Comparison of ENCODE assay signal across 8 cellular contexts in genomic region chr18:33839452-33840225, GRCh38.
DNase-seq lines count a peak whose midpoint lies in the region; ATAC-seq, FAIRE-seq and TF ChIP-seq lines count a peak whose summit lies in the region.

No MANE protein-coding gene starts in this region.

- FAIRE-seq in GM12878 (lab: Jason Lieb, UNC), result peak; percentile 84

- no peak overlapping the region for H3K27ac ChIP-seq in GM12878 (ENCODE audit: control insufficient read depth, insufficient read depth)

- no peaks in the 10 kb centered on the region for H4K20me1 ChIP-seq in GM12878 (ENCODE audit: control insufficient read depth, insufficient read depth)

- intact Hi-C loops in GM12878 (cut with micrococcal nuclease; ENCODE audit: unreplicated experiment), result loop anchor here (1.0 to 5.0 kb wide), 6 partner anchors 198 to 948 kb away; partner anchors contain the start of gene NOL4

- H3K36me3 Mint-ChIP-seq in activated CD4-positive, alpha-beta T cell treated with anti-CD3 and anti-CD28 coated beads, Interleukin-2, amount 10 ng/mL, durations not matched to agents 7 days and 5 days (ENCODE audit: low read depth), result no peaks in the 10 kb centered on the region

- H3K79me2 ChIP-seq in GM12878 (ENCODE audit: control insufficient read depth, insufficient read depth, low read length), result no peaks in the 10 kb centered on the region

- TF ChIP-seq CTCF in GM12874 (IDR thresholded peaks at IDR 0.05; ENCODE audit: insufficient read depth, low read depth, low read length) (peak; percentile 67), GM12878 (IDR thresholded peaks at IDR 0.05 in 2 of 3, conservative IDR thresholded peaks at IDR 0.05 in 1 of 3; ENCODE audit: control insufficient read depth in 2 of 3, extremely low read depth in 1 of 3, insufficient read depth in 1 of 3, low read depth in 3 of 3, low read length in 3 of 3) (peak; percentile 68 to 78 (median 75))

- no peak overlapping the region for H2AFZ ChIP-seq in GM12878 (ENCODE audit: control insufficient read depth, low read depth, low read length)

- H3K27ac Mint-ChIP-seq in activated CD4-positive, alpha-beta T cell treated with anti-CD3 and anti-CD28 coated beads, Interleukin-2, amount 10 ng/mL, durations not matched to agents 7 days and 5 days, result no peak overlapping the region

- H3K27me3 ChIP-seq in GM12878 (replicated peaks in 1 of 2; ENCODE audit: control insufficient read depth in 2 of 2, insufficient read depth in 2 of 2, low read length in 1 of 2), result no peaks in the 10 kb centered on the region

- no TSS peak for BruUV-seq in GM12878 (replicated peaks; lab: Mats Ljungman, UMichigan)

- H3K4me1 Mint-ChIP-seq in activated CD4-positive, alpha-beta T cell treated with anti-CD3 and anti-CD28 coated beads, Interleukin-2, amount 10 ng/mL, durations not matched to agents 7 days and 5 days, result no peaks in the 10 kb centered on the region

- no peaks in the 10 kb centered on the region for H3K4me1 ChIP-seq in GM12878 (ENCODE audit: control insufficient read depth, insufficient read depth, low read length)

- H3K9ac ChIP-seq in GM12878 (ENCODE audit: control insufficient read depth, insufficient read depth, low read length), result no peak overlapping the region

- RAD21 ChIA-PET in GM12878 (lab: Charles Lee; ENCODE audit: unreplicated experiment), result interaction anchor here (0.7 to 6.9 kb wide), 17 partner anchors 10 to 1206 kb away, joined by 3 to 76 read pairs (median 4); no protein-coding TSS in a partner anchor

- peak; percentile 80 for TF ChIP-seq RAD21 in GM12878 (IDR thresholded peaks at IDR 0.05; ENCODE audit: insufficient read depth, low read depth, low read length)

- H3K9me3 Mint-ChIP-seq in activated CD4-positive, alpha-beta T cell treated with anti-CD3 and anti-CD28 coated beads, Interleukin-2, amount 10 ng/mL, durations not matched to agents 7 days and 5 days, result no peaks in the 10 kb centered on the region

- ATAC-seq in HG02938 (IDR thresholded peaks at IDR 0.05; ENCODE audit: unreplicated experiment) (peak; percentile 64), GM12878 (peak; percentile 72), GM21515 (IDR thresholded peaks at IDR 0.05; ENCODE audit: unreplicated experiment) (no peak)

- in situ Hi-C loops in GM12878 (cut with MboI), result loop anchor here (10.0 to 25.0 kb wide), 2 partner anchors 485 to 948 kb away; no protein-coding TSS in a partner anchor

- peak; percentile 68 for DNase-seq in NCI-H2171 (lab: John Stamatoyannopoulos, UW)
- no peak for DNase-seq in GM12878 (ENCODE audit: low read depth, low spot score)
- peak; percentile 60 for DNase-seq in kidney tubule cell (ENCODE audit: low spot score)
- no peak for DNase-seq in stimulated activated naive CD4-positive, alpha-beta T cell treated with Interleukin-2 at 50 U/mL for 16 hours (lab: John Stamatoyannopoulos, UW)
- DNase-seq in activated CD4-positive, alpha-beta T cell treated with anti-CD3 and anti-CD28 coated beads, Interleukin-2, amount 10 ng/mL, durations not matched to agents 7 days and 5 days, result no peak

- no peaks in the 10 kb centered on the region for H3K36me3 ChIP-seq in GM12878 (ENCODE audit: control insufficient read depth in 2 of 2, insufficient read depth in 2 of 2, low read length in 1 of 2)

- no peak overlapping the region for H3K4me3 Mint-ChIP-seq in activated CD4-positive, alpha-beta T cell treated with anti-CD3 and anti-CD28 coated beads, Interleukin-2, amount 10 ng/mL, durations not matched to agents 7 days and 5 days

- no peak overlapping the region for H3K4me3 ChIP-seq in GM12878

- SMC1A ChIA-PET in GM12878 (lab: Charles Lee; ENCODE audit: uncharacterized antibody, unreplicated experiment), result interaction anchor here (0.6 to 8.1 kb wide), 27 partner anchors 10 to 943 kb away, joined by 3 to 83 read pairs (median 4); no protein-coding TSS in a partner anchor

- POLR2A ChIA-PET in GM12878 (lab: Charles Lee), result interaction anchor here (0.6 to 2.0 kb wide), 4 partner anchors 14 to 484 kb away, joined by 3 to 5 read pairs (median 4); no protein-coding TSS in a partner anchor
- POLR2A ChIA-PET in activated CD4-positive, alpha-beta T cell treated with anti-CD3 and anti-CD28 coated beads, Interleukin-2, amount 10 ng/mL, durations not matched to agents 7 days and 5 days (lab: Charles Lee), result no interaction called here

- H3K4me2 ChIP-seq in GM12878 (ENCODE audit: control insufficient read depth, insufficient read depth), result no peak overlapping the region

- 18% methylated on average over 6 of the region's 6 CpGs for WGBS in GM12878 (ENCODE audit: insufficient coverage, insufficient replicate concordance, low lambda C conversion rate, missing lambda C conversion rate)

- CTCF ChIA-PET in GM12878 (lab: Yijun Ruan, JAX), result interaction anchor here (0.6 to 8.3 kb wide), 56 partner anchors 8 to 1201 kb away, joined by 3 to 87 read pairs (median 4); partner anchors contain the start of gene NOL4
- CTCF ChIA-PET in activated CD4-positive, alpha-beta T cell treated with anti-CD3 and anti-CD28 coated beads, Interleukin-2, amount 10 ng/mL, durations not matched to agents 7 days and 5 days (lab: Charles Lee), result no interaction called here

- no peak for TF ChIP-seq POLR2A in GM12878 (IDR thresholded peaks at IDR 0.05; ENCODE audit: low read depth, low read length)

- no peaks in the 10 kb centered on the region for H3K9me3 ChIP-seq in GM12878 (replicated peaks; ENCODE audit: control insufficient read depth, insufficient read depth, low read length)

- TF ChIP-seq EP300 in GM12878 (IDR thresholded peaks at IDR 0.05; ENCODE audit: borderline replicate concordance in 1 of 2, control insufficient read depth in 1 of 2, low read depth in 2 of 2, low read length in 2 of 2), result no peak

- H3K27me3 Mint-ChIP-seq in activated CD4-positive, alpha-beta T cell treated with anti-CD3 and anti-CD28 coated beads, Interleukin-2, amount 10 ng/mL, durations not matched to agents 7 days and 5 days, result no peaks in the 10 kb centered on the region

TF ChIP-seq in GM12878, 131 proteins besides CTCF, POLR2A, EP300 and RAD21:
- TF ChIP-seq EZH2 (IDR thresholded peaks at IDR 0.05; ENCODE audit: borderline replicate concordance, control insufficient read depth, low read depth, low read length) (no peak), ZNF384 (IDR thresholded peaks at IDR 0.05; ENCODE audit: borderline replicate concordance, low read depth, low read length) (peak; percentile 84), SMC3 (IDR thresholded peaks at IDR 0.05; ENCODE audit: borderline replicate concordance, low read length) (peak; percentile 57; the same call in 1 of the 2 replicates)

Comparison
In these comparisons a context has a peak if more than half of its experiments do, and no peak if none do; other contexts are left out.
1. DNase-seq: peak in NCI-H2171 (single experiment) and kidney tubule cell (single experiment); none in GM12878 (single experiment), stimulated activated naive CD4-positive, alpha-beta T cell treated with Interleukin-2 at 50 U/mL for 16 hours (single experiment) and activated CD4-positive, alpha-beta T cell treated with anti-CD3 and anti-CD28 coated beads, Interleukin-2, amount 10 ng/mL, durations not matched to agents 7 days and 5 days (single experiment).